Comparison of ENCODE assay signal across 8 cellular contexts in genomic region chr20:58650181-58650775, GRCh38. TPM values are rescaled to one million over a fixed set of nuclear protein-coding genes. Genes with fewer than 3 reads are reported as not detected.
DNase-seq lines count a peak whose midpoint lies in the region; ATAC-seq and TF ChIP-seq lines count a peak whose summit lies in the region.

No MANE protein-coding gene starts in this region.

- peaks cover 42% of the 10 kb centered on the region for H3K79me2 ChIP-seq in SK-N-SH (ENCODE audit: insufficient read depth)

- ATAC-seq in SK-N-SH treated with all-trans-retinoic acid at 6 μM for 48 hours (no peak), left ventricle myocardium superior (peak; percentile 40), omental fat pad (ENCODE audit: low FRiP score) (no peak), GM21717 (IDR thresholded peaks at IDR 0.05; ENCODE audit: unreplicated experiment) (no peak)

- 51% methylated on average over 24 of the region's 62 CpGs for whole genome bisulfite sequencing in SK-N-SH (ENCODE audit: low lambda C conversion rate)

- CTCF ChIA-PET in SK-N-SH (lab: Yijun Ruan, JAX) = interaction anchor here (0.6 to 8.5 kb wide), 41 partner anchors 9 to 843 kb away, joined by 3 to 87 read pairs (median 4); partner anchors contain the start of gene VAPB

- TF ChIP-seq CTCF in SK-N-SH (IDR thresholded peaks at IDR 0.05) (no peak; the same call in 1 of the 2 replicates), omental fat pad (IDR thresholded peaks at IDR 0.05) (no peak)

- peaks cover 38% of the 10 kb centered on the region for H3F3A ChIP-seq in SK-N-SH (replicated peaks; ENCODE audit: insufficient read depth)

- H3K27me3 ChIP-seq in SK-N-SH (ENCODE audit: insufficient read depth) (no peaks in the 10 kb centered on the region), skeletal muscle satellite cell (ENCODE audit: control insufficient read depth, insufficient read depth, low read length) (no peaks in the 10 kb centered on the region)

- no peaks in the 10 kb centered on the region for H3K9me2 ChIP-seq in SK-N-SH

- peak overlapping the region; percentile 93 to 97 for H3K27ac ChIP-seq in SK-N-SH (ENCODE audit: low read depth in 2 of 2, low read length in 1 of 2)

- peaks cover 18 to 36% of the 10 kb centered on the region in 2 experiments for H3K4me1 ChIP-seq in SK-N-SH (ENCODE audit: control insufficient read depth in 1 of 2, insufficient read depth in 2 of 2, low read depth in 1 of 2, low read length in 1 of 2)
- H3K4me1 ChIP-seq in skeletal muscle satellite cell (ENCODE audit: control insufficient read depth, insufficient read depth, low read length) = peaks cover 42% of the 10 kb centered on the region

- H3K4me3 ChIP-seq in SK-N-SH (ENCODE audit: low read depth in 2 of 2, low read length in 1 of 2) = peak overlapping the region; percentile 98 to 99
- H3K4me3 ChIP-seq in skeletal muscle satellite cell (ENCODE audit: low read length) = peak overlapping the region; percentile 89

- peak overlapping the region; percentile 93 for H3K4me2 ChIP-seq in SK-N-SH
- H3K4me2 ChIP-seq in skeletal muscle satellite cell (ENCODE audit: low read length) = peak overlapping the region; percentile 93

- intact Hi-C loops in left ventricle myocardium superior (cut with micrococcal nuclease) = loop anchor here (10.0 kb wide), 1 partner anchor 415 kb away; no protein-coding TSS in a partner anchor

- peak; percentile 57 for TF ChIP-seq RAD21 in SK-N-SH (IDR thresholded peaks at IDR 0.05; ENCODE audit: low read length)

- no peak for TF ChIP-seq EP300 in SK-N-SH (IDR thresholded peaks at IDR 0.05; ENCODE audit: borderline replicate concordance in 1 of 2, low read depth in 1 of 2, low read length in 1 of 2)

- H3K9me3 ChIP-seq in SK-N-SH (no peaks in the 10 kb centered on the region), skeletal muscle satellite cell (replicated peaks; ENCODE audit: low read length) (no peaks in the 10 kb centered on the region)

- H3K36me3 ChIP-seq in SK-N-SH (replicated peaks in 1 of 2; ENCODE audit: control insufficient read depth in 1 of 2, insufficient read depth in 2 of 2, low read length in 1 of 2) = peaks cover 0 to 5% of the 10 kb centered on the region in 2 experiments
- H3K36me3 ChIP-seq in skeletal muscle satellite cell (ENCODE audit: insufficient read depth, low read length) = no peaks in the 10 kb centered on the region

- POLR2A ChIA-PET in SK-N-SH (lab: Yijun Ruan, JAX) = interaction anchor here (0.5 to 1.3 kb wide), 9 partner anchors 189 to 1377 kb away, joined by 3 to 6 read pairs (median 3); partner anchors contain the start of gene VAPB

- H4K20me1 ChIP-seq in SK-N-SH (ENCODE audit: insufficient read depth) = no peaks in the 10 kb centered on the region

- DNase-seq in SK-N-SH (peak; percentile 78), MV-4-11 (lab: John Stamatoyannopoulos, UW) (peak; percentile 41), left ventricle myocardium superior (peak; percentile 52), omental fat pad (ENCODE audit: low spot score) (no peak)
- DNase-seq in activated naive CD4-positive, alpha-beta T cell treated with anti-CD3 and anti-CD28 coated beads, Interleukin-2, amount 50 U/mL, for 16 hours = peak; percentile 50

- peak overlapping the region; percentile 86 for H3K9ac ChIP-seq in SK-N-SH
- H3K9ac ChIP-seq in skeletal muscle satellite cell (ENCODE audit: low read depth, low read length) = peak overlapping the region; percentile 97

- H2AFZ ChIP-seq in SK-N-SH (ENCODE audit: low read depth) = peak overlapping the region; percentile 86; the same call in 1 of the 2 replicates

TF ChIP-seq in SK-N-SH, 30 proteins besides CTCF, POLR2A, EP300 and RAD21:
- no peak for TF ChIP-seq TAF1 (IDR thresholded peaks at IDR 0.05; ENCODE audit: borderline replicate concordance, low read depth, low read length)
- peak; percentile 13; the same call in 1 of the 2 replicates for TF ChIP-seq SMC3 (IDR thresholded peaks at IDR 0.05; ENCODE audit: low read depth, low read length)
- no peak for TF ChIP-seq NFIC (IDR thresholded peaks at IDR 0.05; ENCODE audit: borderline replicate concordance)
- no peak for TF ChIP-seq MXI1 (IDR thresholded peaks at IDR 0.05; ENCODE audit: low read depth, low read length)
- no peak for TF ChIP-seq SIN3A (IDR thresholded peaks at IDR 0.05; ENCODE audit: borderline replicate concordance, low read depth, low read length)

TF ChIP-seq in SK-N-SH treated with all-trans-retinoic acid at 6 μM for 48 hours, 23 proteins besides CTCF, POLR2A, EP300 and RAD21:
- no peak for TF ChIP-seq ZFP30 (CRISPR knock-in tag; IDR thresholded peaks at IDR 0.05)
- no peak for TF ChIP-seq PPARA (CRISPR knock-in tag; IDR thresholded peaks at IDR 0.05; ENCODE audit: borderline replicate concordance)
- no peak for TF ChIP-seq ESRRG (CRISPR knock-in tag; IDR thresholded peaks at IDR 0.05)
- TF ChIP-seq ZC3H10 (CRISPR knock-in tag; IDR thresholded peaks at IDR 0.05) = no peak
- TF ChIP-seq OSR1 (CRISPR knock-in tag; IDR thresholded peaks at IDR 0.05) = no peak
- no peak for TF ChIP-seq ZNF8 (CRISPR knock-in tag; IDR thresholded peaks at IDR 0.05)
- TF ChIP-seq TCF4 (CRISPR knock-in tag; IDR thresholded peaks at IDR 0.05; ENCODE audit: borderline replicate concordance) = no peak
- no peak for TF ChIP-seq RARB (CRISPR knock-in tag; IDR thresholded peaks at IDR 0.05)
- TF ChIP-seq CSDC2 (CRISPR knock-in tag; IDR thresholded peaks at IDR 0.05) = no peak
- TF ChIP-seq, protein P1, sequence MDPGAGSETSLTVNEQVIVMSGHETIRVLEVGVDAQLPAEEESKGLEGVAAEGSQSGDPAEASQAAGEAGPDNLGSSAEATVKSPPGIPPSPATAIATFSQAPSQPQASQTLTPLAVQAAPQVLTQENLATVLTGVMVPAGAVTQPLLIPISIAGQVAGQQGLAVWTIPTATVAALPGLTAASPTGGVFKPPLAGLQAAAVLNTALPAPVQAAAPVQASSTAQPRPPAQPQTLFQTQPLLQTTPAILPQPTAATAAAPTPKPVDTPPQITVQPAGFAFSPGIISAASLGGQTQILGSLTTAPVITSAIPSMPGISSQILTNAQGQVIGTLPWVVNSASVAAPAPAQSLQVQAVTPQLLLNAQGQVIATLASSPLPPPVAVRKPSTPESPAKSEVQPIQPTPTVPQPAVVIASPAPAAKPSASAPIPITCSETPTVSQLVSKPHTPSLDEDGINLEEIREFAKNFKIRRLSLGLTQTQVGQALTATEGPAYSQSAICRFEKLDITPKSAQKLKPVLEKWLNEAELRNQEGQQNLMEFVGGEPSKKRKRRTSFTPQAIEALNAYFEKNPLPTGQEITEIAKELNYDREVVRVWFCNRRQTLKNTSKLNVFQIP (CRISPR knock-in tag; IDR thresholded peaks at IDR 0.05; ENCODE audit: borderline replicate concordance, low read depth) = no peak
- no peak for TF ChIP-seq CREB5 (CRISPR knock-in tag; IDR thresholded peaks at IDR 0.05; ENCODE audit: low read depth)
- TF ChIP-seq ISL1 (CRISPR knock-in tag; IDR thresholded peaks at IDR 0.05) = no peak
- no peak for TF ChIP-seq ZNF565 (CRISPR knock-in tag; conservative IDR thresholded peaks at IDR 0.05; ENCODE audit: low read depth)
TF ChIP-seq in SK-N-SH treated with all-trans-retinoic acid at 6 μM for 48 hours: peak in this region for 0.

RNA-seq across cellular contexts. Expression of gene STX16, which starts 0.8 kb away (rescaled TPM):
- 63.8 and 90.9 TPM in 2 replicates for polyA plus RNA-seq in SK-N-SH (2012; rRNA removed)
- polyA plus RNA-seq in SK-N-SH (2012; cell fraction: cytosol; rRNA removed) = 54.0 and 56.0 TPM in 2 replicates
- 199 and 277 TPM in 2 replicates for polyA plus RNA-seq in SK-N-SH (2012; cell fraction: nucleus; rRNA removed)
- total RNA-seq in left ventricle myocardium superior = 24.8 TPM
- 16.5 and 18.6 TPM in 2 replicates for total RNA-seq in skeletal muscle satellite cell (2012; rRNA removed)
- total RNA-seq in omental fat pad = 10 to 100 TPM; 38.5 to 87.2 (median 49.1) TPM

RNA-seq across cellular contexts. Expression of gene NPEPL1, which starts 42.3 kb away (rescaled TPM):
- 2.3 and 2.8 TPM in 2 replicates for polyA plus RNA-seq in SK-N-SH (2012; rRNA removed)
- polyA plus RNA-seq in SK-N-SH (2012; cell fraction: cytosol; rRNA removed) = 0.15 and 0.31 TPM in 2 replicates
- 26.7 and 39.7 TPM in 2 replicates for polyA plus RNA-seq in SK-N-SH (2012; cell fraction: nucleus; rRNA removed)
- total RNA-seq in left ventricle myocardium superior = 26.4 TPM
- 27.1 and 27.5 TPM in 2 replicates for total RNA-seq in skeletal muscle satellite cell (2012; rRNA removed)
- 10 to 100 TPM; 24.9 to 49.8 (median 27.9) TPM for total RNA-seq in omental fat pad
